Comparison of ENCODE assay signal across 1 cellular context in the genomic region with DNA sequence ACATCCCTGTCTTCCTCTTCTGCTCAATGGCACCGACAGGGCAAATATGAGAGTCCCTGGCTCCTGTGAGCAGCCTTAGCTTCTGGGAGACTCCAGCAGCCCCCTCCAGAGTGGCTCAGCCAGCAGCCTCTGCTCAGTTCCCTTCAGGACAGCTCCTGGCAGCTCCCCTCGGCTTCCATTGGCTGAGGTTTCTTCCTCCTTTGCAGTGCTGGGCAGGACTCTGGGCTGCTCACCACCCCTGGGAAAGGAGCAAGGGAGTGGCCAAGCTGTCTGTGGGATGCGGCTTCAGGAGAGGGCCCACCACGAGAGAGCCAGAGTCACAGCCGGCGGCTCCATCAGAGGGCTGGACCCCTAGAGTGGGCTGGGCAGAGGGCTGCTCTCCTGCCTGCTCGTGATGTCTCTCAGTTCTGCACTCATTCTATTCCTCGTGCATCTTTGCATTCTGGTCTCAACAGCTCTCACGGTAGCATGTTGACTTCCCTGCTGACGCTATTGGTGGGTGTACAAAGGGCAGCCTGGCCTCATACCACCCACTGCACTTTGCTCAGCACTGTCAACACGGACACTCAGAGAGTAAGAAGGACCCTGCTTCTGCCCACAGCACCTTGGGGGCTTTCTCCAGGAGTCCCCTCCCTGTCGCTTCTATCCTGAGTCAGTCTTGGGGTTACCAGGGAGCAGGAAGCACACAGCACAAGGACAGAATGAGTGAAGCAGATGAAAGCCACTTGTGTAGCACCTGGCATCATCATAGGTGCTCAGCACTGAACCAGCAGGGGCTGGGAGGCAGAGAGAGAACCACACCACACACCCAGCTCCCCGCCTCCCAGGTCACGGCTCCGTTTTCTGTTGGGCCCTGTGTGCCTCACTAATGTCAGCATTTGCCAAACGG.
TF ChIP-seq lines count a peak whose summit lies in the region.

No MANE protein-coding gene starts in this region.

TF ChIP-seq in HepG2, 621 proteins besides CTCF, POLR2A, EP300 and RAD21 (continued from another document and continues in another):
- TF ChIP-seq, protein P1, sequence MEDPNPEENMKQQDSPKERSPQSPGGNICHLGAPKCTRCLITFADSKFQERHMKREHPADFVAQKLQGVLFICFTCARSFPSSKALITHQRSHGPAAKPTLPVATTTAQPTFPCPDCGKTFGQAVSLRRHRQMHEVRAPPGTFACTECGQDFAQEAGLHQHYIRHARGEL (CRISPR knock-in tag; IDR thresholded peaks at IDR 0.05) = no peak
- TF ChIP-seq ZNF878 (CRISPR knock-in tag; IDR thresholded peaks at IDR 0.05) (no peak), ZNF772 (CRISPR knock-in tag; IDR thresholded peaks at IDR 0.05) (no peak), ZNF30 (CRISPR knock-in tag; IDR thresholded peaks at IDR 0.05) (no peak), PCBP2 (optimal IDR thresholded peaks at IDR 0.05; ENCODE audit: low read depth, low read length, poor library complexity, severe bottlenecking) (no peak), EHMT2 (IDR thresholded peaks at IDR 0.05; ENCODE audit: borderline replicate concordance, low read depth, low read length) (no peak), SAFB2 (CRISPR knock-in tag; IDR thresholded peaks at IDR 0.05; ENCODE audit: borderline replicate concordance, low read depth) (no peak), FOXK1 (CRISPR knock-in tag; IDR thresholded peaks at IDR 0.05; ENCODE audit: borderline replicate concordance, low read depth) (0 out of 2 replicates have a peak, but pooled peaks have one; percentile 53), ZC3H4 (CRISPR knock-in tag; IDR thresholded peaks at IDR 0.05; ENCODE audit: borderline replicate concordance) (no peak), ISL2 (CRISPR knock-in tag; IDR thresholded peaks at IDR 0.05) (no peak), CEBPB (IDR thresholded peaks at IDR 0.05; ENCODE audit: borderline replicate concordance, low read depth, low read length) (no peak), ELF1 (CRISPR knock-in tag; IDR thresholded peaks at IDR 0.05) (no peak), MED8 (CRISPR knock-in tag; IDR thresholded peaks at IDR 0.05; ENCODE audit: insufficient replicate concordance) (no peak), SMARCC2 (IDR thresholded peaks at IDR 0.05) (no peak), NPAS2 (CRISPR knock-in tag; IDR thresholded peaks at IDR 0.05; ENCODE audit: borderline replicate concordance) (no peak), ZBTB1 (CRISPR knock-in tag; IDR thresholded peaks at IDR 0.05; ENCODE audit: borderline replicate concordance) (no peak), HOXA5 (CRISPR knock-in tag; IDR thresholded peaks at IDR 0.05) (no peak), ZNF660 (CRISPR knock-in tag; IDR thresholded peaks at IDR 0.05; ENCODE audit: borderline replicate concordance, low read depth) (no peak), RBM22 (optimal IDR thresholded peaks at IDR 0.05; ENCODE audit: low read length) (no peak), NFATC3 (CRISPR knock-in tag; IDR thresholded peaks at IDR 0.05) (no peak), CREB1 (IDR thresholded peaks at IDR 0.05) (no peak), CREB1 (CRISPR knock-in tag; IDR thresholded peaks at IDR 0.05) (no peak), ZNF557 (CRISPR knock-in tag; IDR thresholded peaks at IDR 0.05) (no peak), KMT2B (CRISPR knock-in tag; IDR thresholded peaks at IDR 0.05) (no peak), SMAD3 (CRISPR knock-in tag; IDR thresholded peaks at IDR 0.05) (no peak), THYN1 (CRISPR knock-in tag; IDR thresholded peaks at IDR 0.05; ENCODE audit: borderline replicate concordance, low read depth) (no peak), RARA (CRISPR knock-in tag; IDR thresholded peaks at IDR 0.05) (0 out of 2 replicates have a peak, but pooled peaks have one; percentile 24), SCMH1 (CRISPR knock-in tag; IDR thresholded peaks at IDR 0.05; ENCODE audit: borderline replicate concordance) (no peak), ZNF329 (CRISPR knock-in tag; IDR thresholded peaks at IDR 0.05; ENCODE audit: low read depth) (no peak), ELF4 (CRISPR knock-in tag; IDR thresholded peaks at IDR 0.05; ENCODE audit: borderline replicate concordance) (no peak), HDAC6 (IDR thresholded peaks at IDR 0.05; ENCODE audit: low read depth, low read length) (no peak), KDM3A (CRISPR knock-in tag; IDR thresholded peaks at IDR 0.05; ENCODE audit: low read depth) (no peak), MXI1 (IDR thresholded peaks at IDR 0.05; ENCODE audit: borderline replicate concordance, low read depth, low read length) (no peak), HOXA7 (CRISPR knock-in tag; IDR thresholded peaks at IDR 0.05) (no peak), RFXAP (CRISPR knock-in tag; IDR thresholded peaks at IDR 0.05; ENCODE audit: borderline replicate concordance) (no peak), ZNF207 (IDR thresholded peaks at IDR 0.05; ENCODE audit: borderline replicate concordance) (no peak), AHR (CRISPR knock-in tag; IDR thresholded peaks at IDR 0.05) (no peak)
- TF ChIP-seq, protein P2, sequence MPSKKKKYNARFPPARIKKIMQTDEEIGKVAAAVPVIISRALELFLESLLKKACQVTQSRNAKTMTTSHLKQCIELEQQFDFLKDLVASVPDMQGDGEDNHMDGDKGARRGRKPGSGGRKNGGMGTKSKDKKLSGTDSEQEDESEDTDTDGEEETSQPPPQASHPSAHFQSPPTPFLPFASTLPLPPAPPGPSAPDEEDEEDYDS (CRISPR knock-in tag; IDR thresholded peaks at IDR 0.05) = 0 out of 2 replicates have a peak, but pooled peaks have one; percentile 32
- TF ChIP-seq, protein P3, sequence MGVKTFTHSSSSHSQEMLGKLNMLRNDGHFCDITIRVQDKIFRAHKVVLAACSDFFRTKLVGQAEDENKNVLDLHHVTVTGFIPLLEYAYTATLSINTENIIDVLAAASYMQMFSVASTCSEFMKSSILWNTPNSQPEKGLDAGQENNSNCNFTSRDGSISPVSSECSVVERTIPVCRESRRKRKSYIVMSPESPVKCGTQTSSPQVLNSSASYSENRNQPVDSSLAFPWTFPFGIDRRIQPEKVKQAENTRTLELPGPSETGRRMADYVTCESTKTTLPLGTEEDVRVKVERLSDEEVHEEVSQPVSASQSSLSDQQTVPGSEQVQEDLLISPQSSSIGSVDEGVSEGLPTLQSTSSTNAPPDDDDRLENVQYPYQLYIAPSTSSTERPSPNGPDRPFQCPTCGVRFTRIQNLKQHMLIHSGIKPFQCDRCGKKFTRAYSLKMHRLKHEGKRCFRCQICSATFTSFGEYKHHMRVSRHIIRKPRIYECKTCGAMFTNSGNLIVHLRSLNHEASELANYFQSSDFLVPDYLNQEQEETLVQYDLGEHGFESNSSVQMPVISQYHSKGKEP (CRISPR knock-in tag; IDR thresholded peaks at IDR 0.05) = no peak
- TF ChIP-seq, protein P4, sequence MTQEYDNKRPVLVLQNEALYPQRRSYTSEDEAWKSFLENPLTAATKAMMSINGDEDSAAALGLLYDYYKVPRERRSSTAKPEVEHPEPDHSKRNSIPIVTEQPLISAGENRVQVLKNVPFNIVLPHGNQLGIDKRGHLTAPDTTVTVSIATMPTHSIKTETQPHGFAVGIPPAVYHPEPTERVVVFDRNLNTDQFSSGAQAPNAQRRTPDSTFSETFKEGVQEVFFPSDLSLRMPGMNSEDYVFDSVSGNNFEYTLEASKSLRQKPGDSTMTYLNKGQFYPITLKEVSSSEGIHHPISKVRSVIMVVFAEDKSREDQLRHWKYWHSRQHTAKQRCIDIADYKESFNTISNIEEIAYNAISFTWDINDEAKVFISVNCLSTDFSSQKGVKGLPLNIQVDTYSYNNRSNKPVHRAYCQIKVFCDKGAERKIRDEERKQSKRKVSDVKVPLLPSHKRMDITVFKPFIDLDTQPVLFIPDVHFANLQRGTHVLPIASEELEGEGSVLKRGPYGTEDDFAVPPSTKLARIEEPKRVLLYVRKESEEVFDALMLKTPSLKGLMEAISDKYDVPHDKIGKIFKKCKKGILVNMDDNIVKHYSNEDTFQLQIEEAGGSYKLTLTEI (CRISPR knock-in tag; conservative IDR thresholded peaks at IDR 0.05) = no peak
- TF ChIP-seq, protein P5, sequence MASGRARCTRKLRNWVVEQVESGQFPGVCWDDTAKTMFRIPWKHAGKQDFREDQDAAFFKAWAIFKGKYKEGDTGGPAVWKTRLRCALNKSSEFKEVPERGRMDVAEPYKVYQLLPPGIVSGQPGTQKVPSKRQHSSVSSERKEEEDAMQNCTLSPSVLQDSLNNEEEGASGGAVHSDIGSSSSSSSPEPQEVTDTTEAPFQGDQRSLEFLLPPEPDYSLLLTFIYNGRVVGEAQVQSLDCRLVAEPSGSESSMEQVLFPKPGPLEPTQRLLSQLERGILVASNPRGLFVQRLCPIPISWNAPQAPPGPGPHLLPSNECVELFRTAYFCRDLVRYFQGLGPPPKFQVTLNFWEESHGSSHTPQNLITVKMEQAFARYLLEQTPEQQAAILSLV (CRISPR knock-in tag; IDR thresholded peaks at IDR 0.05; ENCODE audit: borderline replicate concordance) = no peak
- TF ChIP-seq, protein P6, sequence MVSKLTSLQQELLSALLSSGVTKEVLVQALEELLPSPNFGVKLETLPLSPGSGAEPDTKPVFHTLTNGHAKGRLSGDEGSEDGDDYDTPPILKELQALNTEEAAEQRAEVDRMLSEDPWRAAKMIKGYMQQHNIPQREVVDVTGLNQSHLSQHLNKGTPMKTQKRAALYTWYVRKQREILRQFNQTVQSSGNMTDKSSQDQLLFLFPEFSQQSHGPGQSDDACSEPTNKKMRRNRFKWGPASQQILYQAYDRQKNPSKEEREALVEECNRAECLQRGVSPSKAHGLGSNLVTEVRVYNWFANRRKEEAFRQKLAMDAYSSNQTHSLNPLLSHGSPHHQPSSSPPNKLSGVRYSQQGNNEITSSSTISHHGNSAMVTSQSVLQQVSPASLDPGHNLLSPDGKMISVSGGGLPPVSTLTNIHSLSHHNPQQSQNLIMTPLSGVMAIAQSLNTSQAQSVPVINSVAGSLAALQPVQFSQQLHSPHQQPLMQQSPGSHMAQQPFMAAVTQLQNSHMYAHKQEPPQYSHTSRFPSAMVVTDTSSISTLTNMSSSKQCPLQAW (CRISPR knock-in tag; IDR thresholded peaks at IDR 0.05) = no peak
- TF ChIP-seq, protein P7, sequence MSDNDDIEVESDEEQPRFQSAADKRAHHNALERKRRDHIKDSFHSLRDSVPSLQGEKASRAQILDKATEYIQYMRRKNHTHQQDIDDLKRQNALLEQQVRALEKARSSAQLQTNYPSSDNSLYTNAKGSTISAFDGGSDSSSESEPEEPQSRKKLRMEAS (IDR thresholded peaks at IDR 0.05) = peak; percentile 56
- TF ChIP-seq, protein P8, sequence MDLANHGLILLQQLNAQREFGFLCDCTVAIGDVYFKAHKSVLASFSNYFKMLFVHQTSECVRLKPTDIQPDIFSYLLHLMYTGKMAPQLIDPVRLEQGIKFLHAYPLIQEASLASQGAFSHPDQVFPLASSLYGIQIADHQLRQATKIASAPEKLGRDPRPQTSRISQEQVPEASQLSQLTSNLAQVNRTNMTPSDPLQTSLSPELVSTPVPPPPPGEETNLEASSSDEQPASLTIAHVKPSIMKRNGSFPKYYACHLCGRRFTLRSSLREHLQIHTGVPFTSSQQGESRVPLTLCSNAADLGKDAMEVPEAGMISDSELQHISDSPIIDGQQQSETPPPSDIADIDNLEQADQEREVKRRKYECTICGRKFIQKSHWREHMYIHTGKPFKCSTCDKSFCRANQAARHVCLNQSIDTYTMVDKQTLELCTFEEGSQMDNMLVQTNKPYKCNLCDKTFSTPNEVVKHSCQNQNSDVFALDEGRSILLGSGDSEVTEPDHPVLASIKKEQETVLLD (CRISPR knock-in tag; IDR thresholded peaks at IDR 0.05; ENCODE audit: low read depth) = no peak
- TF ChIP-seq, protein P9, sequence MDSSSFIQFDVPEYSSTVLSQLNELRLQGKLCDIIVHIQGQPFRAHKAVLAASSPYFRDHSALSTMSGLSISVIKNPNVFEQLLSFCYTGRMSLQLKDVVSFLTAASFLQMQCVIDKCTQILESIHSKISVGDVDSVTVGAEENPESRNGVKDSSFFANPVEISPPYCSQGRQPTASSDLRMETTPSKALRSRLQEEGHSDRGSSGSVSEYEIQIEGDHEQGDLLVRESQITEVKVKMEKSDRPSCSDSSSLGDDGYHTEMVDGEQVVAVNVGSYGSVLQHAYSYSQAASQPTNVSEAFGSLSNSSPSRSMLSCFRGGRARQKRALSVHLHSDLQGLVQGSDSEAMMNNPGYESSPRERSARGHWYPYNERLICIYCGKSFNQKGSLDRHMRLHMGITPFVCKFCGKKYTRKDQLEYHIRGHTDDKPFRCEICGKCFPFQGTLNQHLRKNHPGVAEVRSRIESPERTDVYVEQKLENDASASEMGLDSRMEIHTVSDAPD (CRISPR knock-in tag; IDR thresholded peaks at IDR 0.05) = no peak
- TF ChIP-seq, protein P10, sequence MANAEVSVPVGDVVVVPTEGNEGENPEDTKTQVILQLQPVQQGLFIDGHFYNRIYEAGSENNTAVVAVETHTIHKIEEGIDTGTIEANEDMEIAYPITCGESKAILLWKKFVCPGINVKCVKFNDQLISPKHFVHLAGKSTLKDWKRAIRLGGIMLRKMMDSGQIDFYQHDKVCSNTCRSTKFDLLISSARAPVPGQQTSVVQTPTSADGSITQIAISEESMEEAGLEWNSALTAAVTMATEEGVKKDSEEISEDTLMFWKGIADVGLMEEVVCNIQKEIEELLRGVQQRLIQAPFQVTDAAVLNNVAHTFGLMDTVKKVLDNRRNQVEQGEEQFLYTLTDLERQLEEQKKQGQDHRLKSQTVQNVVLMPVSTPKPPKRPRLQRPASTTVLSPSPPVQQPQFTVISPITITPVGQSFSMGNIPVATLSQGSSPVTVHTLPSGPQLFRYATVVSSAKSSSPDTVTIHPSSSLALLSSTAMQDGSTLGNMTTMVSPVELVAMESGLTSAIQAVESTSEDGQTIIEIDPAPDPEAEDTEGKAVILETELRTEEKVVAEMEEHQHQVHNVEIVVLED (CRISPR knock-in tag; IDR thresholded peaks at IDR 0.05; ENCODE audit: borderline replicate concordance) = no peak
- TF ChIP-seq, protein P11, sequence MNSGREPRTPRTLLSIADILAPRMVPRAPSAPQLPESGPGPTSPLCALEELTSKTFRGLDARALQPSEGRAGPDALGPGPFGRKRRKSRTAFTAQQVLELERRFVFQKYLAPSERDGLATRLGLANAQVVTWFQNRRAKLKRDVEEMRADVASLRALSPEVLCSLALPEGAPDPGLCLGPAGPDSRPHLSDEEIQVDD (CRISPR knock-in tag; IDR thresholded peaks at IDR 0.05; ENCODE audit: borderline replicate concordance) = no peak
